ENCODE assay signal across 8 cellular contexts in the genomic region with DNA sequence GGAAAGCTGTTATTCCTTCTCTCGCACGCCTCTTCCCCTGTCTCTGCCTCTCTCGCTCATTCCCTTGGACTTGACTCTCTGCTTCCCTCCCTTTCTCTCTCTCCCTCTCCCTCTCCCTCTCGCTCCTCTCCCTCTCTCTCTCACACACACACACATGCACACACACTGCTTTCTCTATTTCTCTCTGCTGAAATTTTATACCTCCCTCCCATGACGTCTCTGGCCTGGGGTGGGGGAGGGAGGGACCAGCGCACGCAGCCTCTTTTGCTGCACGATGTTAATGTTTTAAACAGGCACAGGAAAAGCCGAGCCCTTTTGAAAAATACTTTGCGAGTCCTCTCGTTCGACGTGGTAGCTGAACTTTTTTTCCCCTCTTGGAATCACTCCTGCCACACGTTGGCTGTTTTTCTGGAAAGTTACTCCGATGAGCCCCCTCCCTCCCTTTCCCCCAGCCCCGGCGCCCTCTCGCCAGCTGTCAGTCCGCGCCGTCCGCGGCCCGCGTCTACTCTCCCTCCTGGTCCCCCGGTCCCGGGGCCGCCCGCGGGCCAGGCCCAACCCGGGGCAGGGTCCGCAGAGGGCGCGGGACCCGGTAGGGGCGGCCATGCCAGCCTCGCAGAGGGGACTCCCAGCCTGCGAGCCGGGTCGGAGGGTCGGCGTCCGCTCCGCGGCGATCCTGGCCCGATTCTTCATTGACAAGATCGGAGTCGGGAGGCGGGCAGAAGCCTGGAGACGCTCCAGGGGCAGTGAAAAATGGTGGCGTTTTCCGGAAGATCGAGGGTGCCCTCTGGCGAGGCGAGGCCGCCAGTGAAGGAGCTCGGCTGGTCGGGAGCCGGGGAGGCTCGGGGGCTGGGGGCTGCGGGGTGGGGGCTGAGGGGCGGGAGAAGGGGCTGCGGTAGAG. TPM values are rescaled to one million over a fixed set of nuclear protein-coding genes. Genes with fewer than 3 reads are reported as not detected.
DNase-seq lines count a peak whose midpoint lies in the region; ATAC-seq and TF ChIP-seq lines count a peak whose summit lies in the region.

TSS of gene TGFB3 (minus strand) at position 170 of the 898 bp plus-strand sequence. CDS start 1,102 bp downstream, outside the sequence.

- peak within 1 kb of the TSS; percentile 68 for H3K4me3 ChIP-seq in choroid plexus epithelial cell (ENCODE audit: low read depth, low read length)

- peak; percentile 84 for TF ChIP-seq CTCF in GM13976 (IDR thresholded peaks at IDR 0.05; ENCODE audit: borderline replicate concordance, control extremely low read depth, extremely low read depth, insufficient read depth, missing control alignments)
- TF ChIP-seq CTCF in choroid plexus epithelial cell (conservative IDR thresholded peaks at IDR 0.05; ENCODE audit: low read depth, low read length): peak; percentile 69

- peak within 1 kb of the TSS; percentile 89 for H3K27ac ChIP-seq in layer of hippocampus (ENCODE audit: low read depth, low read length)

- in situ Hi-C loops in GM13976 (cut with MboI; ENCODE audit: low sequenced_read_pairs, unreplicated experiment): loop anchor here (10.0 kb wide), 1 partner anchor 267 kb away; no protein-coding TSS in a partner anchor

- ATAC-seq in HG03196 (IDR thresholded peaks at IDR 0.05; ENCODE audit: unreplicated experiment) (peak; percentile 44), GM18517 (IDR thresholded peaks at IDR 0.05; ENCODE audit: unreplicated experiment) (no peak)

- DNase-seq in GM13976 (ENCODE audit: low spot score) (peak; percentile 86), NCI-H460 (ENCODE audit: extremely low read depth, low read depth) (peak; percentile 76), choroid plexus epithelial cell (ENCODE audit: low read depth) (peak; percentile 97)
- DNase-seq in activated CD4-positive, alpha-beta T cell treated with anti-CD3 and anti-CD28 coated beads for 4 hours: peak; percentile 73 to 76
- peak; percentile 81 for DNase-seq in stimulated activated CD4-positive, alpha-beta T cell treated with anti-CD3 and anti-CD28 coated beads, Interleukin-15, amount 100 ng/mL, for 24 hours

- H3K27me3 ChIP-seq in layer of hippocampus (ENCODE audit: control insufficient read depth, insufficient read depth, low read length): no peaks in the 10 kb centered on the region

RNA-seq across cellular contexts. Expression of gene TGFB3, which starts in this region (rescaled TPM):
- 0.84 and 2.0 TPM in 2 replicates for total RNA-seq in NCI-H460 (2014; rRNA removed; shearing (Covaris generic))
- polyA plus RNA-seq in NCI-H460 (2014; cell fraction: nucleus; rRNA removed): 7.6 and 16.3 TPM in 2 replicates
